ENCODE assay signal across 8 cellular contexts in genomic region chr17:74453665-74454196, GRCh38. TPM values are rescaled to one million over a fixed set of nuclear protein-coding genes. Genes with fewer than 3 reads are reported as not detected.
DNase-seq lines count a peak whose midpoint lies in the region; ATAC-seq and FAIRE-seq lines count a peak whose summit lies in the region.

No MANE protein-coding gene starts in this region.

- peaks cover 31 to 59% (median 33%) of the 10 kb centered on the region in 3 donors for H3K4me1 Mint-ChIP-seq in CD8-positive, alpha-beta memory T cell
- peaks cover 6% of the 10 kb centered on the region for H3K4me1 Mint-ChIP-seq in activated naive CD8-positive, alpha-beta T cell treated with anti-CD3 and anti-CD28 coated beads for 36 hours

- peaks cover 26% of the 10 kb centered on the region for H3K4me1 ChIP-seq in CD8-positive, alpha-beta memory T cell (ENCODE audit: insufficient read depth, low read length)
- peaks cover 14% of the 10 kb centered on the region for H3K4me1 ChIP-seq in iPS DF 6.9 (ENCODE audit: control insufficient read depth, insufficient read depth, low read length)
- peaks cover 2 to 9% of the 10 kb centered on the region in 2 donors for H3K4me1 ChIP-seq in small intestine (ENCODE audit: control insufficient read depth in 2 of 2, insufficient read depth in 1 of 2, low read depth in 1 of 2, low read length in 1 of 2)

- DNase-seq in CD8-positive, alpha-beta memory T cell: peak in 2 of 5 donors; percentile 71 to 80
- DNase-seq in NCI-H2029 (lab: John Stamatoyannopoulos, UW) (peak; percentile 81), iPS DF 6.9 (ENCODE audit: low read depth, low spot score) (no peak), small intestine (no peak)
- DNase-seq in activated naive CD8-positive, alpha-beta T cell treated with anti-CD3 and anti-CD28 coated beads for 36 hours: no peak
- DNase-seq in stimulated activated CD4-positive, alpha-beta T cell treated with anti-CD3 and anti-CD28 coated beads, Interleukin-1b, Interleukin-23, amount 100 ng/mL, for 4 hours (ENCODE audit: low read depth in 2 of 2): peak; percentile 36 to 67
- DNase-seq in NK-92 treated with Interleukin-12 subunit alpha and Interleukin-12 subunit beta, amount 100 ng/mL, for 24 hours (lab: John Stamatoyannopoulos, UW): no peak

- no peaks in the 10 kb centered on the region for H3K27me3 ChIP-seq in CD8-positive, alpha-beta memory T cell (ENCODE audit: insufficient read depth, low read length, poor library complexity, severe bottlenecking)
- H3K27me3 ChIP-seq in iPS DF 6.9 (ENCODE audit: control insufficient read depth, insufficient read depth, low read length) (peaks cover 9% of the 10 kb centered on the region; the same call in 1 of the 2 replicates), small intestine (ENCODE audit: control insufficient read depth in 2 of 2, insufficient read depth in 2 of 2, low read length in 2 of 2) (no peaks in the 10 kb centered on the region)

- no peaks in the 10 kb centered on the region for H3K36me3 Mint-ChIP-seq in CD8-positive, alpha-beta memory T cell
- H3K36me3 Mint-ChIP-seq in activated naive CD8-positive, alpha-beta T cell treated with anti-CD3 and anti-CD28 coated beads for 36 hours: no peaks in the 10 kb centered on the region

- WGBS in iPS DF 6.9 (ENCODE audit: insufficient coverage, insufficient read length): no CpG with 5 or more reads among the region's 43 CpGs
- WGBS in small intestine, 3 donors: 3 to 5% (median 4%) methylated on average over 35 to 43 of the region's 43 CpGs

- H3K27ac Mint-ChIP-seq in CD8-positive, alpha-beta memory T cell: peak overlapping the region in 2 of 8 donors; percentile 50 to 61
- no peak overlapping the region for H3K27ac Mint-ChIP-seq in activated naive CD8-positive, alpha-beta T cell treated with anti-CD3 and anti-CD28 coated beads for 36 hours

- H3K36me3 ChIP-seq in CD8-positive, alpha-beta memory T cell (ENCODE audit: insufficient read depth, low read length): no peaks in the 10 kb centered on the region
- H3K36me3 ChIP-seq in iPS DF 6.9 (ENCODE audit: control insufficient read depth, insufficient read depth, low read length) (no peaks in the 10 kb centered on the region), small intestine (ENCODE audit: control insufficient read depth in 2 of 2, insufficient read depth in 2 of 2, low read length in 2 of 2) (no peaks in the 10 kb centered on the region)

- no peaks in the 10 kb centered on the region for H3K9me3 ChIP-seq in CD8-positive, alpha-beta memory T cell (ENCODE audit: low read length)
- H3K9me3 ChIP-seq in iPS DF 6.9 (ENCODE audit: control insufficient read depth, insufficient read depth, low read length) (no peaks in the 10 kb centered on the region), small intestine (ENCODE audit: control insufficient read depth, low read depth) (no peaks in the 10 kb centered on the region)

- no peak overlapping the region for H3K4me3 ChIP-seq in CD8-positive, alpha-beta memory T cell (ENCODE audit: low read length)
- H3K4me3 ChIP-seq in iPS DF 6.9 (ENCODE audit: low read length) (peak overlapping the region; percentile 24; the same call in 1 of the 2 replicates), small intestine (ENCODE audit: low read depth in 1 of 2, low read length in 2 of 2) (peak overlapping the region in 1 of 2 donors; percentile 37)

- peak overlapping the region in 5 of 7 donors; percentile 5 to 68 (median 28) for H3K4me3 Mint-ChIP-seq in CD8-positive, alpha-beta memory T cell
- peak overlapping the region; percentile 14 for H3K4me3 Mint-ChIP-seq in activated naive CD8-positive, alpha-beta T cell treated with anti-CD3 and anti-CD28 coated beads for 36 hours

- FAIRE-seq in small intestine (lab: Jason Lieb, UNC): no peak

- CTCF ChIA-PET in CD8-positive, alpha-beta memory T cell (lab: Charles Lee): interaction anchor here (0.5 to 10.9 kb wide), 11 partner anchors 10 to 321 kb away, joined by 3 to 88 read pairs (median 5); no protein-coding TSS in a partner anchor

- no peak overlapping the region for H3K27ac ChIP-seq in CD8-positive, alpha-beta memory T cell (ENCODE audit: low read depth, low read length)
- H3K27ac ChIP-seq in iPS DF 6.9 (ENCODE audit: low read length) (no peak overlapping the region), small intestine (ENCODE audit: low read depth in 1 of 2, low read length in 1 of 2) (peak overlapping the region in 1 of 2 donors; percentile 27)

- H3K27me3 Mint-ChIP-seq in CD8-positive, alpha-beta memory T cell: peaks cover 0 to 10% of the 10 kb centered on the region in 2 donors
- peaks cover 4% of the 10 kb centered on the region for H3K27me3 Mint-ChIP-seq in activated naive CD8-positive, alpha-beta T cell treated with anti-CD3 and anti-CD28 coated beads for 36 hours

- peak; percentile 22 for ATAC-seq in GM21576 (IDR thresholded peaks at IDR 0.05; ENCODE audit: unreplicated experiment)

- POLR2A ChIA-PET in CD8-positive, alpha-beta memory T cell (lab: Charles Lee): no interaction called here

- no peaks in the 10 kb centered on the region for H3K9me3 Mint-ChIP-seq in CD8-positive, alpha-beta memory T cell
- H3K9me3 Mint-ChIP-seq in activated naive CD8-positive, alpha-beta T cell treated with anti-CD3 and anti-CD28 coated beads for 36 hours: no peaks in the 10 kb centered on the region

RNA-seq across cellular contexts. Expression of gene CD300A, which starts 12.7 kb away (rescaled TPM):
- total RNA-seq in CD8-positive, alpha-beta memory T cell: 1 to 10 TPM; 3.1 to 3.8 TPM
- 121 TPM for polyA plus RNA-seq in CD8-positive, alpha-beta memory T cell
- 1 to 10 TPM; 4.4 to 5.6 TPM for total RNA-seq in activated naive CD8-positive, alpha-beta T cell treated with anti-CD3 and anti-CD28 coated beads for 36 hours
- 1 to 10 TPM; 1.1 to 5.9 (median 5.5) TPM for polyA plus RNA-seq in small intestine

RNA-seq across cellular contexts. Expression of gene GPRC5C, which starts 21.8 kb away (rescaled TPM):
- total RNA-seq in CD8-positive, alpha-beta memory T cell: under 1 TPM in 1 of 2 experiments, not detected in 1; 0.27 TPM
- polyA plus RNA-seq in CD8-positive, alpha-beta memory T cell: not detected
- total RNA-seq in activated naive CD8-positive, alpha-beta T cell treated with anti-CD3 and anti-CD28 coated beads for 36 hours: 1 to 10 TPM in 1 of 2 experiments, under 1 TPM in 1; 0.66 to 2.1 TPM
- polyA plus RNA-seq in small intestine: 10 to 100 TPM; 41.3 to 72.8 (median 44.7) TPM

Comparison
In these comparisons a context has a peak if more than half of its experiments do, and no peak if none do; other contexts are left out.
1. DNase-seq: peak in NCI-H2029 (single experiment) and stimulated activated CD4-positive, alpha-beta T cell treated with anti-CD3 and anti-CD28 coated beads, Interleukin-1b, Interleukin-23, amount 100 ng/mL, for 4 hours (2 of 2); none in activated naive CD8-positive, alpha-beta T cell treated with anti-CD3 and anti-CD28 coated beads for 36 hours (single experiment), iPS DF 6.9 (single experiment), NK-92 treated with Interleukin-12 subunit alpha and Interleukin-12 subunit beta, amount 100 ng/mL, for 24 hours (single experiment) and small intestine (single experiment).